Comparison of ENCODE assay signal across 23 cellular contexts in genomic region chr1:193259619-193260018, GRCh38.
"Had no signal": no experiment of that assay in that cellular context is flagged by ENCODE, and none has a peak within 500 bp of the region (broad histone marks: within the 10 kb centered on the region; RNA-seq: fewer than 3 reads in every experiment).

No MANE protein-coding gene starts in this region.

- H3K27ac ChIP-seq: brain microvascular endothelial cell, Peyer's patch, RWPE1, SJCRH30 had no signal

- H3K9me3 ChIP-seq: Peyer's patch, SJCRH30, SK-N-SH had no signal

- ATAC-seq: activated CD4-positive, CD25-positive, alpha-beta regulatory T cell treated with anti-CD3 and anti-CD28 coated beads, Interleukin-2, amount 50 U/mL, for 24 hours; activated CD8-positive, alpha-beta T cell treated with anti-CD3 and anti-CD28 coated beads for 36 hours; activated T-cell treated with anti-CD3 and anti-CD28 coated beads, Interleukin-2, amount 50 U/mL, for 72 hours had no signal

- H3K9ac ChIP-seq: SK-N-SH had no signal

- H3K36me3 ChIP-seq: brain microvascular endothelial cell, Peyer's patch, SJCRH30 had no signal

- H3K27me3 Mint-ChIP-seq: activated CD8-positive, alpha-beta T cell treated with anti-CD3 and anti-CD28 coated beads for 36 hours; activated naive CD4-positive, alpha-beta T cell treated with anti-CD3 and anti-CD28 coated beads, Interleukin-2, amount 10 ng/mL, durations not matched to agents 7 days and 5 days; activated naive CD8-positive, alpha-beta T cell treated with anti-CD3 and anti-CD28 coated beads for 36 hours had no signal

- H3K4me3 ChIP-seq: Peyer's patch, SJCRH30 had no signal

- H3K4me1 Mint-ChIP-seq: activated naive CD4-positive, alpha-beta T cell treated with anti-CD3 and anti-CD28 coated beads, Interleukin-2, amount 10 ng/mL, durations not matched to agents 7 days and 5 days had no signal

- DNase-seq: activated CD4-positive, alpha-beta T cell treated with anti-CD3 and anti-CD28 coated beads for 4 hours; activated CD8-positive, alpha-beta memory T cell treated with anti-CD3 and anti-CD28 coated beads, Interleukin-2, amount 50 U/mL, for 4 hours; activated CD8-positive, alpha-beta T cell treated with anti-CD3 and anti-CD28 coated beads for 36 hours; activated gamma-delta T cell treated with Interleukin-2 at 50 U/mL for 16 hours; activated naive CD4-positive, alpha-beta T cell treated with anti-CD3 and anti-CD28 coated beads, Interleukin-2, amount 10 ng/mL, durations not matched to agents 7 days and 5 days; activated naive CD8-positive, alpha-beta T cell treated with anti-CD3 and anti-CD28 coated beads for 36 hours; activated T-cell treated with anti-CD3 and anti-CD28 coated beads, Interleukin-2, amount 50 U/mL, for 72 hours; brain microvascular endothelial cell; caudate nucleus; Kasumi-1; NCI-H1048; NCI-H1930; NCI-H345; NCI-H510A treated with DMSO at 0.1 percent for 48 hours; NCI-H774; Peyer's patch; Right ventricle myocardium superior; SJCRH30; SK-N-SH had no signal

- H3K9me3 Mint-ChIP-seq: activated CD8-positive, alpha-beta T cell treated with anti-CD3 and anti-CD28 coated beads for 36 hours; activated naive CD4-positive, alpha-beta T cell treated with anti-CD3 and anti-CD28 coated beads, Interleukin-2, amount 10 ng/mL, durations not matched to agents 7 days and 5 days; activated naive CD8-positive, alpha-beta T cell treated with anti-CD3 and anti-CD28 coated beads for 36 hours; activated T-cell treated with anti-CD3 and anti-CD28 coated beads, Interleukin-2, amount 50 U/mL, for 72 hours; activated T-helper 2 cell treated with anti-CD3 and anti-CD28 coated beads, Interferon-gamma antibody, Interleukin-2, Interleukin-4, amounts not matched to agents 10 μg/mL and 5 μg/mL and 100 μg/mL, durations not matched to agents 14 hours and 24 hours and 36 hours; T-helper 2 cell treated with Interferon-gamma antibody and Interleukin-4, amounts not matched to agents 5 μg/mL and 100 μg/mL, for 36 hours had no signal

- H3K4me1 ChIP-seq: Peyer's patch, SJCRH30 had no signal

- H3K27me3 ChIP-seq: brain microvascular endothelial cell, Peyer's patch, SJCRH30 had no signal

- H3K4me3 Mint-ChIP-seq: activated CD8-positive, alpha-beta T cell treated with anti-CD3 and anti-CD28 coated beads for 36 hours; activated naive CD4-positive, alpha-beta T cell treated with anti-CD3 and anti-CD28 coated beads, Interleukin-2, amount 10 ng/mL, durations not matched to agents 7 days and 5 days; activated naive CD8-positive, alpha-beta T cell treated with anti-CD3 and anti-CD28 coated beads for 36 hours; activated T-cell treated with anti-CD3 and anti-CD28 coated beads, Interleukin-2, amount 50 U/mL, for 72 hours; T-helper 2 cell treated with Interferon-gamma antibody and Interleukin-4, amounts not matched to agents 5 μg/mL and 100 μg/mL, for 36 hours had no signal

- H3K27ac Mint-ChIP-seq: activated CD8-positive, alpha-beta T cell treated with anti-CD3 and anti-CD28 coated beads for 36 hours; activated naive CD4-positive, alpha-beta T cell treated with anti-CD3 and anti-CD28 coated beads, Interleukin-2, amount 10 ng/mL, durations not matched to agents 7 days and 5 days; activated naive CD8-positive, alpha-beta T cell treated with anti-CD3 and anti-CD28 coated beads for 36 hours; activated T-cell treated with anti-CD3 and anti-CD28 coated beads, Interleukin-2, amount 50 U/mL, for 72 hours; activated T-helper 2 cell treated with anti-CD3 and anti-CD28 coated beads, Interferon-gamma antibody, Interleukin-2, Interleukin-4, amounts not matched to agents 10 μg/mL and 5 μg/mL and 100 μg/mL, durations not matched to agents 14 hours and 24 hours and 36 hours; T-helper 2 cell treated with Interferon-gamma antibody and Interleukin-4, amounts not matched to agents 5 μg/mL and 100 μg/mL, for 36 hours had no signal

- H3K4me2 ChIP-seq: SK-N-SH had no signal
